5 cellular contexts compared by ENCODE assay signal in the genomic region with DNA sequence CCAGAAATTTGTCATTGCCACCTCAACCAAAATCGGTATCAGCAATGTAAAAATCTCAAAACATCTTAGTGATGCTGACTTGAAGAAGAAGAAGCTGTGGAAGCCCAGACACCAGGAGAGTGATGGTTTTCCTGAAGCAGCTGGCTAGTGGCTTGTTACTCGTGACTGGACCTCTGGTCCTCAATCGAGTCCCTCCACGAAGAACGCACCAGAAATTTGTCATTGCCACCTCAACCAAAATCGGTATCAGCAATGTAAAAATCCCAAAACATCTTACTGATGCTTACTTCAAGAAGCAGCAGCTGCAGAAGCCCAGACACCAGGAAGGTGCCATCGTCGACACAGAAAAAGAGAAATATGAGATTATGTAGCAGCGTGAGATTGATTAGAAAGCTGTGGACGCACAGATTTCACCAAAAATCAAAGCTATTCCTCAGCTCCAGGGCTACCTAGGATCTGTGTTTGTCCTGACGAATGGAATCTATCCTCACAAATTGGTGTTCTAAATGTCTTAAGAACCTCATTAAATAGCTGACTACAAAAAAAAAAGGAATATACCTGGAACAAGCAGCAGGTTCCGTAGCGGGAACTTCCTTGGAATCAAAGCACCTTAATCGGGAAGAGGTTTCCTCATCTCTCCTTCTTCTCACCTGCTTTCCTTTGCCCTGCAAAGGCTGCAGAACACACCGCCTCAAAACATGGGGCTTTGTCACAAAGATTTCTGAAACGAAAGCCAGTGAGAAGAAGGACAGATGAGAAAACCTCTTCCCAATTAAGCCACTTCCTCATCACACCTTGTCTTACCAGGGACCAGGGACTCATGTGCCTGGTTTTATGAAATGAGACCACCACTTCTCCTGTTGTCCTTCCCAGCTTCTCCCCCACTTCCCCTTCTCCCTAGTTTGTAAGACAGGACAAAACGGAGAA. TPM values are rescaled to one million over a fixed set of nuclear protein-coding genes. Genes with fewer than 3 reads are reported as not detected.
"Had no signal": no experiment of that assay in that cellular context is flagged by ENCODE, and none has a peak within 500 bp of the region (broad histone marks: within the 10 kb centered on the region; RNA-seq: fewer than 3 reads in every experiment).

No MANE protein-coding gene starts in this region.

RNA-seq across cellular contexts. Expression of gene CRLF2, which starts 37.6 kb away (rescaled TPM):
- total RNA-seq: bronchial epithelial cell, PC-3, Peyer's patch, SJSA1, WTC11 had no signal
